15 cellular contexts compared by ENCODE assay signal in genomic region chr3:136984837-136985236, GRCh38. TPM values are rescaled to one million over a fixed set of nuclear protein-coding genes. Genes with fewer than 3 reads are reported as not detected.
DNase-seq lines count a peak whose midpoint lies in the region; TF ChIP-seq lines count a peak whose summit lies in the region.
"Had no signal": no experiment of that assay in that cellular context is flagged by ENCODE, and none has a peak within 500 bp of the region (broad histone marks: within the 10 kb centered on the region; RNA-seq: fewer than 3 reads in every experiment).

No MANE protein-coding gene starts in this region.

- no peak for TF ChIP-seq CTCF in RWPE1 (conservative IDR thresholded peaks at IDR 0.05; ENCODE audit: low read depth)
- no peak for TF ChIP-seq CTCF in foreskin fibroblast (IDR thresholded peaks at IDR 0.05; ENCODE audit: low read depth, low read length)
- TF ChIP-seq CTCF in prostate gland (IDR thresholded peaks at IDR 0.05), result peak in 1 of 4 experiments; percentile 6

- H3K27ac ChIP-seq in RWPE1 (peak overlapping the region; percentile 99), prostate gland (peak overlapping the region in 1 of 2 donors; percentile 46)
- H3K27ac ChIP-seq: SJSA1, WERI-Rb-1 had no signal

- H3K36me3 ChIP-seq in prostate gland, result no peaks in the 10 kb centered on the region
- H3K36me3 ChIP-seq: SJSA1, WERI-Rb-1 had no signal

- DNase-seq in EL (peak; percentile 47), RWPE1 (ENCODE audit: low spot score) (peak; percentile 71), foreskin fibroblast (peak; percentile 17 to 40), prostate gland (ENCODE audit: low spot score) (peak; percentile 87), erythroblast (lab: John Stamatoyannopoulos, UW) (no peak), SHP77 treated with DMSO at 0.1 percent for 48 hours (lab: John Stamatoyannopoulos, UW) (no peak), hippocampal formation (lab: John Stamatoyannopoulos, UW) (no peak)
- no peak for DNase-seq in stimulated activated CD4-positive, alpha-beta T cell treated with anti-CD3 and anti-CD28 coated beads, Interleukin-12 subunit alpha, Interleukin-12 subunit beta, amount 100 ng/mL, for 4 hours
- DNase-seq: anterior cingulate cortex; CD8-positive, alpha-beta memory T cell; NCI-H2227 treated with DMSO at 0.1 percent for 48 hours; stimulated activated CD4-positive, alpha-beta T cell treated with anti-CD3 and anti-CD28 coated beads, Interleukin-1b, Interleukin-23, amount 100 ng/mL, for 48 hours; stimulated activated naive CD4-positive, alpha-beta T cell; WERI-Rb-1 had no signal

- intact Hi-C loops in prostate gland (cut with DNase I), result no loop called here

- WGBS in prostate gland, result 36% methylated on average over 3 of the region's 3 CpGs

- POLR2A ChIA-PET in RWPE1 (lab: Yijun Ruan, JAX; ENCODE audit: low non-redundant PET), result no interaction called here

- peak; percentile 53 for TF ChIP-seq POLR2A in prostate gland (IDR thresholded peaks at IDR 0.05)
- no peak for TF ChIP-seq POLR2A in erythroblast (IDR thresholded peaks at IDR 0.05; ENCODE audit: low read length)

- no peaks in the 10 kb centered on the region for H3K9me3 ChIP-seq in prostate gland
- H3K9me3 ChIP-seq: SJSA1 had no signal

- H3K4me3 ChIP-seq in foreskin fibroblast (ENCODE audit: low read depth in 1 of 2, low read length in 2 of 2) (no peak overlapping the region), prostate gland (no peak overlapping the region)
- H3K4me3 ChIP-seq: SJSA1 had no signal

- CTCF ChIA-PET in RWPE1 (lab: Yijun Ruan, JAX), result no interaction called here

- no peaks in the 10 kb centered on the region for H3K4me1 ChIP-seq in prostate gland (replicated peaks)
- H3K4me1 ChIP-seq: SJSA1 had no signal

- no peaks in the 10 kb centered on the region for H3K27me3 ChIP-seq in prostate gland (replicated peaks; ENCODE audit: insufficient read depth)
- H3K27me3 ChIP-seq: SJSA1 had no signal

RNA-seq across cellular contexts. Expression of gene IL20RB, which starts 27.1 kb away (rescaled TPM):
- total RNA-seq in prostate gland, result 1 to 10 TPM in 1 of 2 donors, under 1 TPM in 1; 0.14 to 2.5 TPM

Comparison
In these comparisons a context has a peak if more than half of its experiments do, and no peak if none do; other contexts are left out.
1. DNase-seq: peak in EL (single experiment), RWPE1 (single experiment), foreskin fibroblast (2 of 2) and prostate gland (single experiment); none in erythroblast (0 of 2), stimulated activated CD4-positive, alpha-beta T cell treated with anti-CD3 and anti-CD28 coated beads, Interleukin-12 subunit alpha, Interleukin-12 subunit beta, amount 100 ng/mL, for 4 hours (single experiment), SHP77 treated with DMSO at 0.1 percent for 48 hours (single experiment) and hippocampal formation (0 of 2).